ENCODE assay signal across 22 cellular contexts in genomic region chr5:147445951-147446350, GRCh38.
A peak's percentile ranks its signal among the peaks of the same experiment; 100 is the strongest.
DNase-seq lines count a peak whose midpoint lies in the region; ATAC-seq and TF ChIP-seq lines count a peak whose summit lies in the region.
"Had no signal": no experiment of that assay in that cellular context is flagged by ENCODE, and none has a peak within 500 bp of the region (broad histone marks: within the 10 kb centered on the region; RNA-seq: fewer than 3 reads in every experiment).

No MANE protein-coding gene starts in this region.

- no peaks in the 10 kb centered on the region for H3K9me3 Mint-ChIP-seq in WTC11
- peaks cover 3% of the 10 kb centered on the region for H3K9me3 Mint-ChIP-seq in neural progenitor cell
- H3K9me3 Mint-ChIP-seq: central memory CD8-positive, alpha-beta T cell; nephron progenitor cell had no signal

- H3K9me2 ChIP-seq in PC-3 (replicated peaks; ENCODE audit: low read length) = no peaks in the 10 kb centered on the region

- no TSS peak for BruUV-seq in PC-3 (replicated peaks; lab: Mats Ljungman, UMichigan)

- no peaks in the 10 kb centered on the region for H3K36me3 ChIP-seq in left ventricle myocardium inferior
- peaks cover 4% of the 10 kb centered on the region for H3K36me3 ChIP-seq in neural progenitor cell
- H3K36me3 ChIP-seq in subcutaneous abdominal adipose tissue (ENCODE audit: control insufficient read depth in 5 of 5, insufficient read depth in 5 of 5, low read length in 5 of 5) = no peaks in the 10 kb centered on the region
- H3K36me3 ChIP-seq in PC-3 (ENCODE audit: low read depth, low read length) = no peaks in the 10 kb centered on the region

- H3K27me3 Mint-ChIP-seq in WTC11 (ENCODE audit: low read depth) (no peaks in the 10 kb centered on the region), neural progenitor cell (ENCODE audit: insufficient read depth, low read depth) (no peaks in the 10 kb centered on the region)

- CTCF ChIA-PET in WTC11 (lab: Charles Lee) (interaction anchor here (1.3 kb wide), 1 partner anchor 132 kb away, joined by 5 read pairs; no protein-coding TSS in a partner anchor), PC-3 (lab: Charles Lee) (no interaction called here)

- H3K4me1 ChIP-seq in left ventricle myocardium inferior = no peaks in the 10 kb centered on the region
- peaks cover 85% of the 10 kb centered on the region for H3K4me1 ChIP-seq in neural progenitor cell
- peaks cover 2 to 10% (median 5%) of the 10 kb centered on the region in 5 donors for H3K4me1 ChIP-seq in subcutaneous abdominal adipose tissue (ENCODE audit: control insufficient read depth in 5 of 5, insufficient read depth in 5 of 5, low read length in 5 of 5)
- no peaks in the 10 kb centered on the region for H3K4me1 ChIP-seq in PC-3 (ENCODE audit: insufficient read depth, low read length)

- peaks cover 44% of the 10 kb centered on the region for H3K36me3 Mint-ChIP-seq in WTC11
- peaks cover 46% of the 10 kb centered on the region for H3K36me3 Mint-ChIP-seq in neural progenitor cell

- no peak for DNase-seq in WTC11 (ENCODE audit: low spot score)
- DNase-seq in left ventricle myocardium inferior = no peak
- peak; percentile 33 for DNase-seq in neural progenitor cell (ENCODE audit: low spot score)
- DNase-seq in stimulated activated naive CD4-positive, alpha-beta T cell (lab: John Stamatoyannopoulos, UW) = no peak
- DNase-seq in NCI-H524 (lab: John Stamatoyannopoulos, UW) = no peak
- no peak for DNase-seq in PC-3
- no peak for DNase-seq in DMS153 (lab: John Stamatoyannopoulos, UW)
- DNase-seq: activated naive CD4-positive, alpha-beta T cell; amniotic stem cell; effector CD8-positive, alpha-beta T cell; H7; Karpas-422; mesendoderm; NCI-H1092 treated with DMSO at 0.1 percent for 48 hours; NCI-H2081 treated with DMSO at 0.1 percent for 48 hours; NCI-H510A treated with DMSO at 0.1 percent for 48 hours; nephron progenitor cell; SIG-M5; stimulated activated naive CD4-positive, alpha-beta T cell treated with Interleukin-2 at 50 U/mL for 16 hours; T-helper 1 cell had no signal

- POLR2A ChIA-PET in WTC11 (lab: Charles Lee) = no interaction called here
- POLR2A ChIA-PET in PC-3 (lab: Charles Lee; ENCODE audit: unreplicated experiment) = no interaction called here

- H2AFZ ChIP-seq in neural progenitor cell (replicated peaks) (no peak overlapping the region), PC-3 (ENCODE audit: low read length) (no peak overlapping the region)

- H3K4me2 ChIP-seq in neural progenitor cell (peak overlapping the region; percentile 34), PC-3 (ENCODE audit: low read length) (no peak overlapping the region)

- H3K27ac Mint-ChIP-seq in WTC11 (0 out of 2 replicates have a peak overlapping the region, but pooled peaks have one; percentile 51), neural progenitor cell (no peak overlapping the region)
- H3K27ac Mint-ChIP-seq: nephron progenitor cell had no signal

- H3K9me3 ChIP-seq in left ventricle myocardium inferior (replicated peaks) (no peaks in the 10 kb centered on the region), neural progenitor cell (ENCODE audit: low read depth) (no peaks in the 10 kb centered on the region), subcutaneous abdominal adipose tissue (ENCODE audit: control insufficient read depth in 5 of 5, low read length in 5 of 5) (no peaks in the 10 kb centered on the region), PC-3 (ENCODE audit: low read length) (no peaks in the 10 kb centered on the region)

- H3K4me3 ChIP-seq in left ventricle myocardium inferior (no peak overlapping the region), neural progenitor cell (no peak overlapping the region), subcutaneous abdominal adipose tissue (ENCODE audit: low read depth in 1 of 5, low read length in 5 of 5) (no peak overlapping the region), PC-3 (ENCODE audit: low read length) (no peak overlapping the region)

- H3K4me1 Mint-ChIP-seq in WTC11 (peaks cover 88% of the 10 kb centered on the region), neural progenitor cell (peaks cover 34% of the 10 kb centered on the region)
- H3K4me1 Mint-ChIP-seq: central memory CD8-positive, alpha-beta T cell had no signal

- H3F3A ChIP-seq in neural progenitor cell (ENCODE audit: low read depth) (peaks cover 59% of the 10 kb centered on the region), PC-3 (ENCODE audit: low read length, unreplicated experiment) (no peaks in the 10 kb centered on the region)

- H3K9ac ChIP-seq in neural progenitor cell = no peak overlapping the region
- H3K9ac ChIP-seq in subcutaneous abdominal adipose tissue (ENCODE audit: low read length in 5 of 5) = no peak overlapping the region
- H3K9ac ChIP-seq in PC-3 (ENCODE audit: low read length) = no peak overlapping the region

- H4K20me1 ChIP-seq in neural progenitor cell (ENCODE audit: low read depth) = peaks cover 100% of the 10 kb centered on the region
- no peaks in the 10 kb centered on the region for H4K20me1 ChIP-seq in PC-3 (ENCODE audit: low read length)

- H3K4me3 Mint-ChIP-seq in WTC11 (no peak overlapping the region), neural progenitor cell (no peak overlapping the region)
- H3K4me3 Mint-ChIP-seq: central memory CD8-positive, alpha-beta T cell; nephron progenitor cell had no signal

- H3K79me2 ChIP-seq in neural progenitor cell (ENCODE audit: low read depth) (peaks cover 100% of the 10 kb centered on the region), PC-3 (ENCODE audit: low read length) (no peaks in the 10 kb centered on the region)

- ATAC-seq in WTC11 = no peak
- no peak for ATAC-seq in PC-3

- H3K27me3 ChIP-seq in left ventricle myocardium inferior (ENCODE audit: low read depth) = no peaks in the 10 kb centered on the region
- no peaks in the 10 kb centered on the region for H3K27me3 ChIP-seq in neural progenitor cell
- no peaks in the 10 kb centered on the region for H3K27me3 ChIP-seq in subcutaneous abdominal adipose tissue (ENCODE audit: control insufficient read depth in 5 of 5, insufficient read depth in 4 of 5, low read length in 5 of 5)
- no peaks in the 10 kb centered on the region for H3K27me3 ChIP-seq in PC-3 (ENCODE audit: low read length)

- no peak for TF ChIP-seq CTCF in WTC11 (IDR thresholded peaks at IDR 0.05)
- TF ChIP-seq CTCF in left ventricle myocardium inferior (IDR thresholded peaks at IDR 0.05; ENCODE audit: borderline replicate concordance) = no peak
- TF ChIP-seq CTCF in neural progenitor cell (IDR thresholded peaks at IDR 0.05) = no peak
- TF ChIP-seq CTCF in PC-3 (conservative IDR thresholded peaks at IDR 0.05; ENCODE audit: low read depth, low read length) = no peak

- intact Hi-C loops in left ventricle myocardium inferior (cut with micrococcal nuclease) = no loop called here
- intact Hi-C loops in PC-3 (cut with micrococcal nuclease) = no loop called here

- H3K27ac ChIP-seq in left ventricle myocardium inferior (replicated peaks) (peak overlapping the region; percentile 69), neural progenitor cell (peak overlapping the region; percentile 50), subcutaneous abdominal adipose tissue (ENCODE audit: low read depth, low read length) (peak overlapping the region; percentile 2), PC-3 (ENCODE audit: low read length) (no peak overlapping the region)

TF ChIP-seq in WTC11, 78 proteins besides CTCF, POLR2A, EP300 and RAD21 (continues in another document):
- TF ChIP-seq CBFB (CRISPR knock-in tag; IDR thresholded peaks at IDR 0.05; ENCODE audit: low read depth) = no peak
- no peak for TF ChIP-seq MYBL2 (CRISPR knock-in tag; IDR thresholded peaks at IDR 0.05)
- TF ChIP-seq AFF4 (CRISPR knock-in tag; IDR thresholded peaks at IDR 0.05; ENCODE audit: borderline replicate concordance) = no peak
- no peak for TF ChIP-seq E2F1 (CRISPR knock-in tag; IDR thresholded peaks at IDR 0.05)
- no peak for TF ChIP-seq NR3C1 (CRISPR knock-in tag; conservative IDR thresholded peaks at IDR 0.05; ENCODE audit: low read depth)
- no peak for TF ChIP-seq ZNF423 (CRISPR knock-in tag; IDR thresholded peaks at IDR 0.05)
